In genomic region chr5:154406231-154406630, GRCh38 we compare ENCODE assay signal across 23 cellular contexts. TPM values are rescaled to one million over a fixed set of nuclear protein-coding genes. Genes with fewer than 3 reads are reported as not detected.
DNase-seq lines count a peak whose midpoint lies in the region; ATAC-seq, FAIRE-seq and TF ChIP-seq lines count a peak whose summit lies in the region.
"Had no signal": no experiment of that assay in that cellular context is flagged by ENCODE, and none has a peak within 500 bp of the region (broad histone marks: within the 10 kb centered on the region; RNA-seq: fewer than 3 reads in every experiment).

No MANE protein-coding gene starts in this region.

- DNase-seq in AG10803 (ENCODE audit: low read depth) (peak; percentile 8), LoVo (ENCODE audit: low spot score) (peak; percentile 96), astrocyte (ENCODE audit: low read depth) (peak; percentile 87), mucosa of descending colon (no peak), Kasumi-1 (lab: John Stamatoyannopoulos, UW) (no peak), NCI-H187 treated with DMSO at 0.1 percent for 48 hours (lab: John Stamatoyannopoulos, UW) (no peak), GM10266 (ENCODE audit: extremely low spot score) (no peak), NCI-H2227 (lab: John Stamatoyannopoulos, UW; ENCODE audit: unreplicated experiment) (no peak)
- DNase-seq: activated naive CD8-positive, alpha-beta T cell treated with anti-CD3 and anti-CD28 coated beads for 36 hours; brain microvascular endothelial cell; endodermal cell; immature natural killer cell; NCI-H1092; NCI-H2081; NCI-H510A; occipital lobe; retina; stimulated activated CD4-positive, alpha-beta T cell treated with anti-CD3 and anti-CD28 coated beads, Interleukin-12 subunit alpha, Interleukin-12 subunit beta, amount 100 ng/mL, for 4 hours had no signal

- H3K4me2 ChIP-seq in astrocyte (ENCODE audit: low read length), result no peak overlapping the region

- H3K27me3 Mint-ChIP-seq in astrocyte (ENCODE audit: low read depth, unreplicated experiment), result no peaks in the 10 kb centered on the region
- H3K27me3 Mint-ChIP-seq: activated naive CD8-positive, alpha-beta T cell treated with anti-CD3 and anti-CD28 coated beads for 36 hours had no signal

- H3K4me1 Mint-ChIP-seq in astrocyte (ENCODE audit: low read depth, unreplicated experiment), result peaks cover 11% of the 10 kb centered on the region

- no peak overlapping the region for H3K4me3 Mint-ChIP-seq in astrocyte (ENCODE audit: unreplicated experiment)
- H3K4me3 Mint-ChIP-seq: activated T-helper 1 cell treated with anti-CD3 and anti-CD28 coated beads, Interleukin-12 subunit alpha, Interleukin-12 subunit beta, Interleukin-2, Interleukin-4 antibody, amounts not matched to agents 30 ng/mL and 10 ng/mL and 1 ng/mL, durations not matched to agents 14 hours and 24 hours and 36 hours; endodermal cell had no signal

- no peak overlapping the region for H3K4me3 ChIP-seq in AG10803 (ENCODE audit: low read length)
- no peak overlapping the region for H3K4me3 ChIP-seq in astrocyte (ENCODE audit: insufficient read depth, low read depth, low read length)
- H3K4me3 ChIP-seq in mucosa of descending colon, result no peak overlapping the region
- H3K4me3 ChIP-seq: coronary artery, K562 had no signal

- H3K36me3 ChIP-seq in astrocyte (ENCODE audit: insufficient read depth, low read length) (peaks cover 10% of the 10 kb centered on the region), mucosa of descending colon (ENCODE audit: low read depth) (no peaks in the 10 kb centered on the region)

- no peak overlapping the region for H2AFZ ChIP-seq in astrocyte (ENCODE audit: low read depth, low read length)

- no peak for FAIRE-seq in astrocyte (lab: Jason Lieb, UNC)
- FAIRE-seq: G401.6, K562, TTC549 had no signal

- TF ChIP-seq CTCF in AG10803 (conservative IDR thresholded peaks at IDR 0.05; ENCODE audit: low read length) (no peak), astrocyte (IDR thresholded peaks at IDR 0.05; ENCODE audit: insufficient read depth, low read depth, low read length) (no peak), mucosa of descending colon (IDR thresholded peaks at IDR 0.05) (no peak), GM10266 (IDR thresholded peaks at IDR 0.05; ENCODE audit: control insufficient read depth, insufficient read depth, low read depth, missing control alignments) (no peak)

- no peak overlapping the region for H3K27ac Mint-ChIP-seq in astrocyte (ENCODE audit: unreplicated experiment)
- H3K27ac Mint-ChIP-seq: activated naive CD8-positive, alpha-beta T cell treated with anti-CD3 and anti-CD28 coated beads for 36 hours; endodermal cell had no signal

- intact Hi-C loops in mucosa of descending colon (cut with DNase I, micrococcal nuclease), result loop anchor here (5.0 to 10.0 kb wide), 3 partner anchors 221 to 334 kb away; no protein-coding TSS in a partner anchor

- no peaks in the 10 kb centered on the region for H3K9me3 Mint-ChIP-seq in astrocyte (ENCODE audit: unreplicated experiment)
- H3K9me3 Mint-ChIP-seq: activated naive CD8-positive, alpha-beta T cell treated with anti-CD3 and anti-CD28 coated beads for 36 hours; activated T-helper 1 cell treated with anti-CD3 and anti-CD28 coated beads, Interleukin-12 subunit alpha, Interleukin-12 subunit beta, Interleukin-2, Interleukin-4 antibody, amounts not matched to agents 30 ng/mL and 10 ng/mL and 1 ng/mL, durations not matched to agents 14 hours and 24 hours and 36 hours; endodermal cell; immature natural killer cell had no signal

- no peaks in the 10 kb centered on the region for H3K27me3 ChIP-seq in astrocyte (ENCODE audit: insufficient read depth, low read length)
- H3K27me3 ChIP-seq: brain microvascular endothelial cell had no signal

- ATAC-seq in mucosa of descending colon, result peak; percentile 55

- H3K27ac ChIP-seq in astrocyte (ENCODE audit: low read depth, low read length), result no peak overlapping the region
- H3K27ac ChIP-seq: brain microvascular endothelial cell, coronary artery had no signal

- no peaks in the 10 kb centered on the region for H3K9me3 ChIP-seq in astrocyte (ENCODE audit: insufficient read depth, low read depth, low read length)
- no peaks in the 10 kb centered on the region for H3K9me3 ChIP-seq in mucosa of descending colon

- H3K79me2 ChIP-seq in astrocyte (ENCODE audit: insufficient read depth, low read length), result no peaks in the 10 kb centered on the region

- H3K4me1 ChIP-seq in astrocyte (ENCODE audit: insufficient read depth, low read length) (peaks cover 10% of the 10 kb centered on the region), mucosa of descending colon (ENCODE audit: low read depth) (peaks cover 8% of the 10 kb centered on the region)

- H3K36me3 Mint-ChIP-seq in astrocyte (ENCODE audit: low read depth, unreplicated experiment), result peaks cover 7% of the 10 kb centered on the region
- H3K36me3 Mint-ChIP-seq: activated naive CD8-positive, alpha-beta T cell treated with anti-CD3 and anti-CD28 coated beads for 36 hours had no signal

- H4K20me1 ChIP-seq in astrocyte (ENCODE audit: insufficient read depth, low read length), result no peaks in the 10 kb centered on the region

- no peak overlapping the region for H3K9ac ChIP-seq in astrocyte (ENCODE audit: low read length)

RNA-seq across cellular contexts. Expression of gene SAP30L, which starts 39.6 kb away (rescaled TPM):
- total RNA-seq in astrocyte (24.6 and 26.3 TPM in 2 replicates), mucosa of descending colon (10 to 100 TPM; 55.0 to 65.6 (median 63.5) TPM)

Comparison
In these comparisons a context has a peak if more than half of its experiments do, and no peak if none do; other contexts are left out.
1. DNase-seq: peak in AG10803 (single experiment), LoVo (single experiment) and astrocyte (single experiment); none in mucosa of descending colon (0 of 3), Kasumi-1 (0 of 2), NCI-H187 treated with DMSO at 0.1 percent for 48 hours (single experiment), GM10266 (single experiment) and NCI-H2227 (single experiment).